ENCODE assay signal across 18 cellular contexts in the genomic region with DNA sequence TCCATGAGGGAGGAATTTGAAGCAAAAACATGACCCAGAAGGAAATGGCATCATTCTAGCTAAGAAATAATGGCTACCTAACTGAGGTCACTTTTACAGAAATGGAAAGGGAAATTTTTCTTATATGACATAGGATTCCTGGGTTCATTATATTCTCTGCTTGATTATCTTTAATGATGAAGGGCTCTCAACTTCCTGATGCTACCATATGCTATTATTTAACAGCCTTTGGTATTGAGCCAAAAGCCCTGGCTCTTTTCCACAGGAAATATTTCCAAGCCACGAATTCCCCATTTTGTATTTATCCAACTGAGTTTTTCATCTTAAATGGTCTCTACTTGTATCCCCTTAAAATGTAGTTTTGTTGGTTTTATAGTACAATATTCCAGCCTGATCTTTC.
DNase-seq lines count a peak whose midpoint lies in the region; ATAC-seq and TF ChIP-seq lines count a peak whose summit lies in the region.
"Had no signal": no experiment of that assay in that cellular context is flagged by ENCODE, and none has a peak within 500 bp of the region (broad histone marks: within the 10 kb centered on the region; RNA-seq: fewer than 3 reads in every experiment).

No MANE protein-coding gene starts in this region.

- POLR2A ChIA-PET in MCF 10A (lab: Yijun Ruan, JAX), result interaction anchor here (1.4 kb wide), 1 partner anchor 62 kb away, joined by 6 read pairs; no protein-coding TSS in a partner anchor

- H3K9me3 ChIP-seq in breast epithelium, result no peaks in the 10 kb centered on the region
- H3K9me3 ChIP-seq: BLaER1, SJCRH30 had no signal

- no peak for TF ChIP-seq CTCF in MCF 10A (IDR thresholded peaks at IDR 0.05; ENCODE audit: unreplicated experiment)
- no peak for TF ChIP-seq CTCF in breast epithelium (IDR thresholded peaks at IDR 0.05)

- peak overlapping the region in 1 of 2 donors; percentile 68 for H3K27ac ChIP-seq in breast epithelium
- H3K27ac ChIP-seq: BLaER1, SJCRH30 had no signal

- peaks cover 46% of the 10 kb centered on the region for H3K4me1 Mint-ChIP-seq in MCF 10A (ENCODE audit: insufficient read depth, unreplicated experiment)

- no peak overlapping the region for H3K4me3 ChIP-seq in breast epithelium
- H3K4me3 ChIP-seq: BLaER1, GM12878, SJCRH30 had no signal

- BruUV-seq in MCF 10A (replicated peaks; lab: Mats Ljungman, UMichigan), result no TSS peak

- H3K27ac Mint-ChIP-seq in MCF 10A (ENCODE audit: low read depth, unreplicated experiment), result no peak overlapping the region
- H3K27ac Mint-ChIP-seq: CD8-positive, alpha-beta T cell had no signal

- CTCF ChIA-PET in MCF 10A (lab: Yijun Ruan, JAX), result interaction anchor here (0.7 kb wide), 1 partner anchor 11 kb away, joined by 3 read pairs; no protein-coding TSS in a partner anchor

- H3K36me3 ChIP-seq in breast epithelium, result no peaks in the 10 kb centered on the region
- H3K36me3 ChIP-seq: BLaER1, SJCRH30 had no signal

- no peaks in the 10 kb centered on the region for H3K9me3 Mint-ChIP-seq in MCF 10A (ENCODE audit: unreplicated experiment)
- H3K9me3 Mint-ChIP-seq: CD8-positive, alpha-beta T cell had no signal

- no peak for TF ChIP-seq POLR2A in breast epithelium (IDR thresholded peaks at IDR 0.05)

- peaks cover 6% of the 10 kb centered on the region for H3K27me3 Mint-ChIP-seq in MCF 10A (ENCODE audit: insufficient read depth, unreplicated experiment)

- H3K4me1 ChIP-seq in breast epithelium, result no peaks in the 10 kb centered on the region
- H3K4me1 ChIP-seq: BLaER1, SJCRH30 had no signal

- intact Hi-C loops in MCF 10A (cut with micrococcal nuclease) (no loop called here), breast epithelium (cut with DNase I; ENCODE audit: low total_unique reads) (loop anchor here (10.0 kb wide), 1 partner anchor 48 kb away; no protein-coding TSS in a partner anchor)

- no peak for ATAC-seq in GM18519 (IDR thresholded peaks at IDR 0.05; ENCODE audit: low FRiP score, unreplicated experiment)
- no peak for ATAC-seq in GM19395 (IDR thresholded peaks at IDR 0.05; ENCODE audit: unreplicated experiment)
- ATAC-seq: CD8-positive, alpha-beta T cell; GM12878 had no signal

- H3K27me3 ChIP-seq in breast epithelium, result peaks cover 0 to 3% of the 10 kb centered on the region in 2 donors
- H3K27me3 ChIP-seq: BLaER1, SJCRH30 had no signal

- H3K36me3 Mint-ChIP-seq in MCF 10A (ENCODE audit: insufficient read depth, unreplicated experiment), result peaks cover 7% of the 10 kb centered on the region
- H3K36me3 Mint-ChIP-seq: CD8-positive, alpha-beta T cell had no signal

- H3K4me3 Mint-ChIP-seq in MCF 10A (ENCODE audit: unreplicated experiment), result no peak overlapping the region
- H3K4me3 Mint-ChIP-seq: CD8-positive, alpha-beta T cell had no signal

- DNase-seq in MCF 10A (ENCODE audit: unreplicated experiment), result peak; percentile 4
- no peak for DNase-seq in breast epithelium (ENCODE audit: low spot score in 2 of 2)
- peak; percentile 53 to 63 for DNase-seq in dermis microvascular lymphatic vessel endothelial cell (ENCODE audit: low read depth in 2 of 2)
- DNase-seq in lung microvascular endothelial cell (ENCODE audit: low read depth in 2 of 2), result peak; percentile 66 to 74
- DNase-seq in DMS 273 treated with DMSO at 0.1 percent for 48 hours (lab: John Stamatoyannopoulos, UW), result no peak
- no peak for DNase-seq in NCI-H1436 treated with DMSO at 0.1 percent for 48 hours (lab: John Stamatoyannopoulos, UW)
- DNase-seq: 8988T; CD8-positive, alpha-beta T cell; DMS79 treated with DMSO at 0.1 percent for 48 hours; GDM1; NCI-H1417; NCI-H1930; NCI-H69; SJCRH30 had no signal

Comparison
In these comparisons a context has a peak if more than half of its experiments do, and no peak if none do; other contexts are left out.
1. DNase-seq: peak in MCF 10A (single experiment), dermis microvascular lymphatic vessel endothelial cell (2 of 2) and lung microvascular endothelial cell (2 of 2); none in breast epithelium (0 of 2), DMS 273 treated with DMSO at 0.1 percent for 48 hours (single experiment) and NCI-H1436 treated with DMSO at 0.1 percent for 48 hours (single experiment).